Comparison of ENCODE assay signal across 8 cellular contexts in genomic region chr9:85818971-85819370, GRCh38.
DNase-seq lines count a peak whose midpoint lies in the region; ATAC-seq and TF ChIP-seq lines count a peak whose summit lies in the region.
"Not testable (repeated sequence)": the region's sequence is repeated elsewhere in the genome, so short reads cannot be mapped to it uniquely, and the experiment has no call there.

No MANE protein-coding gene starts in this region.

- H3K36me3 ChIP-seq in RWPE2 (ENCODE audit: low read depth); thyroid gland: not testable (repeated sequence)

- TF ChIP-seq POLR2A in thyroid gland (IDR thresholded peaks at IDR 0.05): not testable (repeated sequence)

- H3K9me3 ChIP-seq in RWPE2 (ENCODE audit: severe bottlenecking); thyroid gland: not testable (repeated sequence)

- H3K27ac ChIP-seq in RWPE2 (ENCODE audit: poor library complexity, severe bottlenecking); foreskin keratinocyte; thyroid gland: not testable (repeated sequence)

- not testable (repeated sequence) for H3K4me1 ChIP-seq in RWPE2 (ENCODE audit: insufficient read depth, poor library complexity, severe bottlenecking); foreskin keratinocyte; thyroid gland

- in situ Hi-C loops in astrocyte of the spinal cord (cut with HindIII; ENCODE audit: low sequenced_read_pairs): not testable (repeated sequence)

- not testable (repeated sequence) for H3K4me3 ChIP-seq in RWPE2 (ENCODE audit: severe bottlenecking); astrocyte of the spinal cord (ENCODE audit: low read depth, low read length); thyroid gland (replicated peaks in 1 of 3)

- intact Hi-C loops in thyroid gland (cut with DNase I): not testable (repeated sequence)

- H3K27me3 ChIP-seq in RWPE2 (ENCODE audit: insufficient read depth, poor library complexity, severe bottlenecking); foreskin keratinocyte; thyroid gland: not testable (repeated sequence)

- DNase-seq in DMS53 treated with DMSO at 0.1 percent for 48 hours (lab: John Stamatoyannopoulos, UW; ENCODE audit: unreplicated experiment) (peak; percentile 3), H4 (ENCODE audit: low spot score) (peak; percentile 7), MV-4-11 (lab: John Stamatoyannopoulos, UW) (peak; percentile 20), astrocyte of the spinal cord (ENCODE audit: low read depth, low spot score) (peak; percentile 29), foreskin keratinocyte (peak in 1 of 2 donors; percentile 7), midbrain (lab: John Stamatoyannopoulos, UW) (peak; percentile 33)
- not testable (repeated sequence) for DNase-seq in RWPE2 (ENCODE audit: low spot score); thyroid gland

- ATAC-seq in RWPE2 (ENCODE audit: low read depth) (peak; percentile 61; the same call in 2 of the 3 replicates), foreskin keratinocyte (peak; percentile 79)

- 11 to 17% methylated on average over 2 of the region's 2 CpGs for WGBS in thyroid gland, 2 donors

- TF ChIP-seq CTCF in RWPE2 (IDR thresholded peaks at IDR 0.05; ENCODE audit: poor library complexity, severe bottlenecking) (peak; percentile 68), astrocyte of the spinal cord (IDR thresholded peaks at IDR 0.05; ENCODE audit: low read depth, low read length) (peak; percentile 27), foreskin keratinocyte (conservative IDR thresholded peaks at IDR 0.05) (peak; percentile 76), thyroid gland (IDR thresholded peaks at IDR 0.05) (peak in 4 of 6 experiments; percentile 17 to 48 (median 38))
